1 cellular context compared by ENCODE assay signal in the genomic region with DNA sequence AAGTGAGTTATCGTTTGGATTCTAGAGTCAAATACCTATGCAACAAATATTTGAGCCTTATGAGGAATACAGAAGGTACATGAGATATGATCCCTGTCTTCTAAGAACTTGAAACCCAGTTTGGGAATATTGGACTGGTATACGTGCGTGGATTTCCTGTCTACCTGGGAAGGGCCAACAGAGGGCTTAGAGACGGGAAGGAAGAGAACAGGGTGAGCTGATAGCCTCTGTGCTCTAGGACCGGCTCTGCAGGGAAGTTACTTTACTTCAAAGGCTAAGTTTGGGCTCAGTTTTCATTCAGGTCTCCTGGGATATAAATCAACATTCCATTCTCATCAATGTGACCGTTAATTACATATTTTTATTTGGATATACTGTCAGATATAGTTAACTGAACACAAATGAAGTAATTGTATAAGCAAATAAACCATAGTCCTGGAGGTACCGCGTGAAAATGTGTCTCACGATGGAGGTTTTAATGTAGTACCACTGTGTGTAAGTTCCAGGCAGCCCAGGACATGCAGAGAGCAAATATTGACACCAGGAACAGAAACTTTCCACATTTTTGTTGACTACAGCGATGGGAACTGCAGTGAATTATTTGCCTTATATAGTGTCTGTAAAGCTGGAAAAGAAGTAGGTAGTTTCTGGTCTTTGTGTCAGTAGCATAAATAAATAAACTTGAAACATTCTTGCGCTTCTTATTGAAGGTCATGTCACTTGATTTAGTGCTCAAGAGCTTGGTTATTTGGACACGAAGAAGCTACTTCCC.
TF ChIP-seq lines count a peak whose summit lies in the region.

No MANE protein-coding gene starts in this region.

TF ChIP-seq in HepG2, 621 proteins besides CTCF, POLR2A, EP300 and RAD21 (continued from another document):
- TF ChIP-seq, protein P1, sequence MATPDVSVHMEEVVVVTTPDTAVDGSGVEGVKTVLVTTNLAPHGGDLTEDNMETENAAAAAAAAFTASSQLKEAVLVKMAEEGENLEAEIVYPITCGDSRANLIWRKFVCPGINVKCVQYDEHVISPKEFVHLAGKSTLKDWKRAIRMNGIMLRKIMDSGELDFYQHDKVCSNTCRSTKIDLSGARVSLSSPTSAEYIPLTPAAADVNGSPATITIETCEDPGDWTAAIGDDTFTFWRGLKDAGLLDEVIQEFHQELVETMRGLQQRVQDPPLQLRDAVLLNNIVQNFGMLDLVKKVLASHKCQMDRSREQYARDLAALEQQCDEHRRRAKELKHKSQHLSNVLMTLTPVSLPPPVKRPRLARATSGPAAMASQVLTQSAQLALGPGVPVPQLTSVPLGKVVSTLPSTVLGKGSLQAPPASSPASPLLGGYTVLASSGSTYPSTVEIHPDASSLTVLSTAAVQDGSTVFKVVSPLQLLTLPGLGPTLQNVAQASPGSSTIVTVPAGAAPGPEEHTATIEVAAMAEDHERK (CRISPR knock-in tag; IDR thresholded peaks at IDR 0.05; ENCODE audit: low read depth), result no peak
- TF ChIP-seq, protein P2, sequence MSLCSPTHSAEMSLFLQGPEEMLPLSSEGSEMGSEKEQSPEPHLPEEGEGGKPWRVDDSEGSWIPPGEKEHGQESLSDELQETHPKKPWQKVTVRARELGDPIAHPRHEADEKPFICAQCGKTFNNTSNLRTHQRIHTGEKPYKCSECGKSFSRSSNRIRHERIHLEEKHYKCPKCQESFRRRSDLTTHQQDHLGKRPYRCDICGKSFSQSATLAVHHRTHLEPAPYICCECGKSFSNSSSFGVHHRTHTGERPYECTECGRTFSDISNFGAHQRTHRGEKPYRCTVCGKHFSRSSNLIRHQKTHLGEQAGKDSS (CRISPR knock-in tag; IDR thresholded peaks at IDR 0.05; ENCODE audit: borderline replicate concordance, low read depth), result peak; percentile 27; the same call in 1 of the 2 replicates
- TF ChIP-seq JUNB (CRISPR knock-in tag; IDR thresholded peaks at IDR 0.05; ENCODE audit: borderline replicate concordance) (no peak), ZBTB20 (CRISPR knock-in tag; IDR thresholded peaks at IDR 0.05; ENCODE audit: borderline replicate concordance, low read depth) (peak; percentile 92; the same call in 1 of the 2 replicates), MED1 (CRISPR knock-in tag; IDR thresholded peaks at IDR 0.05) (peak; percentile 50), ZNF329 (CRISPR knock-in tag; IDR thresholded peaks at IDR 0.05; ENCODE audit: low read depth) (no peak), TP53 (CRISPR knock-in tag; conservative IDR thresholded peaks at IDR 0.05) (no peak), ASH2L (IDR thresholded peaks at IDR 0.05; ENCODE audit: insufficient read length, low read depth, low read length) (no peak), MIER3 (CRISPR knock-in tag; IDR thresholded peaks at IDR 0.05; ENCODE audit: borderline replicate concordance) (0 out of 2 replicates have a peak, but pooled peaks have one; percentile 42), ZNF136 (CRISPR knock-in tag; IDR thresholded peaks at IDR 0.05; ENCODE audit: low read depth) (peak; percentile 66; the same call in 1 of the 2 replicates), MIXL1 (CRISPR knock-in tag; IDR thresholded peaks at IDR 0.05) (peak; percentile 61), ZNF264 (CRISPR knock-in tag; IDR thresholded peaks at IDR 0.05) (peak; percentile 50; the same call in 1 of the 2 replicates), ZNF564 (CRISPR knock-in tag; IDR thresholded peaks at IDR 0.05) (no peak), HMG20A (CRISPR knock-in tag; IDR thresholded peaks at IDR 0.05; ENCODE audit: borderline replicate concordance) (peak; percentile 38; the same call in 1 of the 2 replicates), ZNF546 (CRISPR knock-in tag; conservative IDR thresholded peaks at IDR 0.05) (no peak), MEF2D (CRISPR knock-in tag; IDR thresholded peaks at IDR 0.05) (peak; percentile 33; the same call in 1 of the 2 replicates), ZNF724P (CRISPR knock-in tag; IDR thresholded peaks at IDR 0.05; ENCODE audit: borderline replicate concordance) (no peak)
- TF ChIP-seq, protein P3, sequence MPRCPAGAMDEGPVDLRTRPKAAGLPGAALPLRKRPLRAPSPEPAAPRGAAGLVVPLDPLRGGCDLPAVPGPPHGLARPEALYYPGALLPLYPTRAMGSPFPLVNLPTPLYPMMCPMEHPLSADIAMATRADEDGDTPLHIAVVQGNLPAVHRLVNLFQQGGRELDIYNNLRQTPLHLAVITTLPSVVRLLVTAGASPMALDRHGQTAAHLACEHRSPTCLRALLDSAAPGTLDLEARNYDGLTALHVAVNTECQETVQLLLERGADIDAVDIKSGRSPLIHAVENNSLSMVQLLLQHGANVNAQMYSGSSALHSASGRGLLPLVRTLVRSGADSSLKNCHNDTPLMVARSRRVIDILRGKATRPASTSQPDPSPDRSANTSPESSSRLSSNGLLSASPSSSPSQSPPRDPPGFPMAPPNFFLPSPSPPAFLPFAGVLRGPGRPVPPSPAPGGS (CRISPR knock-in tag; IDR thresholded peaks at IDR 0.05), result no peak
- TF ChIP-seq, protein P4, sequence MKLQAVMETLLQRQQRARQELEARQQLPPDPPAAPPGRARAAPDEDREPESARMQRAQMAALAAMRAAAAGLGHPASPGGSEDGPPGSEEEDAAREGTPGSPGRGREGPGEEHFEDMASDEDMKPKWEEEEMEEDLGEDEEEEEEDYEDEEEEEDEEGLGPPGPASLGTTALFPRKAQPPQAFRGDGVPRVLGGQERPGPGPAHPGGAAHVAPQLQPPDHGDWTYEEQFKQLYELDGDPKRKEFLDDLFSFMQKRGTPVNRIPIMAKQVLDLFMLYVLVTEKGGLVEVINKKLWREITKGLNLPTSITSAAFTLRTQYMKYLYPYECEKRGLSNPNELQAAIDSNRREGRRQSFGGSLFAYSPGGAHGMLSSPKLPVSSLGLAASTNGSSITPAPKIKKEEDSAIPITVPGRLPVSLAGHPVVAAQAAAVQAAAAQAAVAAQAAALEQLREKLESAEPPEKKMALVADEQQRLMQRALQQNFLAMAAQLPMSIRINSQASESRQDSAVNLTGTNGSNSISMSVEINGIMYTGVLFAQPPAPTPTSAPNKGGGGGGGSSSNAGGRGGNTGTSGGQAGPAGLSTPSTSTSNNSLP (IDR thresholded peaks at IDR 0.05; ENCODE audit: low read depth, low read length), result peak; percentile 62
- TF ChIP-seq, protein P5, sequence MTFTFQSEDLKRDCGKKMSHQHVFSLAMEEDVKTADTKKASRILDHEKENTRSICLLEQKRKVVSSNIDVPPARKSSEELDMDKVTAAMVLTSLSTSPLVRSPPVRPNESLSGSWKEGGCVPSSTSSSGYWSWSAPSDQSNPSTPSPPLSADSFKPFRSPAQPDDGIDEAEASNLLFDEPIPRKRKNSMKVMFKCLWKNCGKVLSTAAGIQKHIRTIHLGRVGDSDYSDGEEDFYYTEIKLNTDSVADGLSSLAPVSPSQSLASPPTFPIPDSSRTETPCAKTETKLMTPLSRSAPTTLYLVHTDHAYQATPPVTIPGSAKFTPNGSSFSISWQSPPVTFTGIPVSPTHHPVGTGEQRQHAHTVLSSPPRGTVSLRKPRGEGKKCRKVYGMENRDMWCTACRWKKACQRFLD (CRISPR knock-in tag; IDR thresholded peaks at IDR 0.05; ENCODE audit: borderline replicate concordance), result no peak
